Comparison of ENCODE assay signal across 8 cellular contexts in the genomic region with DNA sequence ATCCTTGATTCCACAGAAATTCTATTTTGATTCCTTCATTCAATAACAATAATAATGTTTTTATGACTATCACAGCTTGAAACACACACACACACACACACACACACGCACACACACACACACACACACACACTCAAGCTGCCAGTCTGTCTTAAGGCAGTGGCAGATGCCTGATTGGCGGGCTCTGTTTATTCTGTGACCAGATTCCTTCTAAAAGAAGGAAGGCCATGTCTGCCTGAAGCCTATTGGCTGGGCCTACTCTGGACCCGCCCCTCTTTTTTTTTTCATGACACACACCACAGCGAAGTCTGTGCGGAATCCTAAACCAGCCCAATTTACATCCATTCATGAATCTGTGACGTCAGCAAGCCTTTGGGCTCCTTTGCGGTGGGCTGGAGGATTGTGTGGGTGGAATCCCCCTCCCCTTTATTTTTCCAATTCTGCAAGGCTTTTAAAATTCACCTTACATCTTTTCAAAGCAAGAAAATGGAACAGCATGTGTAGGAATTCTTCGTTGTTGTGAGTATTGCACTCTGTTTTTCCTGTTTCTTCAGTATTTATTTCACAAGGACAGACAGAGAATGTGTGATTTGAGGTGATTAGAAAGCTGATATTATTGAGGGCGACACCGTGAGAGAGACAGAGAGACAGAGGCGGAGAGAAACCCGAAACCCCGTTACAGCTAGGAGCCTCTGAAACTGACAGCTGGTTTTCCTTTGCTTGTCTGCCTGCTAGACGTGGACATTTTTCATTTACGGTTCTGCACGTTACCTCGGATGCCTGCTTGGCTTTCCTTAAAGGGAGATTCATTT. TPM values are rescaled to one million over a fixed set of nuclear protein-coding genes. Genes with fewer than 3 reads are reported as not detected.
DNase-seq lines count a peak whose midpoint lies in the region; ATAC-seq and TF ChIP-seq lines count a peak whose summit lies in the region.

Gene MAP3K13, plus strand, starts transcription at position 287 of the 812 bp plus-strand sequence. CDS start 65,446 bp downstream, outside the sequence.

- peak within 1 kb of the TSS; percentile 36 to 99 (median 76) for H3K4me3 ChIP-seq in dorsolateral prefrontal cortex

- TF ChIP-seq CTCF in GM13977 (IDR thresholded peaks at IDR 0.05; ENCODE audit: extremely low read depth, insufficient read depth, missing control alignments) (no peak), dorsolateral prefrontal cortex (IDR thresholded peaks at IDR 0.05 in 54 of 56, conservative IDR thresholded peaks at IDR 0.05 in 2 of 56; ENCODE audit: low read depth in 1 of 56, partially characterized antibody in 56 of 56) (peak in 4 of 56 donors; percentile 3 to 22 (median 12))

- intact Hi-C loops in dorsolateral prefrontal cortex (cut with DNase I) = loop anchor here (5.0 to 10.0 kb wide), 5 partner anchors 34 to 222 kb away; partner anchors contain the start of genes SENP2 (in 2 of the 2), TMEM41A (in 2 of the 2) and LIPH (in 1 of the 2)

- peak within 1 kb of the TSS; percentile 89 for H3K4me3 Mint-ChIP-seq in T-helper 17 cell

- H3K4me1 Mint-ChIP-seq in T-helper 17 cell = peaks cover 12% of the 10 kb centered on the region

- peak; percentile 93 for DNase-seq in A172 (ENCODE audit: low spot score)
- DNase-seq in GM13977 (ENCODE audit: low spot score) = peak; percentile 82
- DNase-seq in NCI-H1417 treated with DMSO at 0.1 percent for 48 hours (lab: John Stamatoyannopoulos, UW) = peak; percentile 83
- peak in 1 of 3 donors; percentile 14 for DNase-seq in T-helper 17 cell
- DNase-seq in dorsolateral prefrontal cortex = peak; percentile 40 to 92 (median 80)
- peak; percentile 94 for DNase-seq in kidney tubule cell (ENCODE audit: low spot score)
- peak; percentile 3 for DNase-seq in stimulated activated CD4-positive, alpha-beta T cell treated with anti-CD3 and anti-CD28 coated beads, Interleukin-12 subunit alpha, Interleukin-12 subunit beta, amount 100 ng/mL, for 4 hours

- peak within 1 kb of the TSS in 53 of 59 donors; percentile 11 to 89 (median 69) for H3K27ac ChIP-seq in dorsolateral prefrontal cortex

- ATAC-seq in HG02852 (IDR thresholded peaks at IDR 0.05; ENCODE audit: unreplicated experiment) (peak; percentile 93), T-helper 17 cell (peak; percentile 95)

- in situ Hi-C loops in GM13977 (cut with MboI; ENCODE audit: low pct_unique_long_range_greater_than_20kb, low sequenced_read_pairs, unreplicated experiment) = no loop called here

- no peaks in the 10 kb centered on the region for H3K27me3 ChIP-seq in dorsolateral prefrontal cortex

- H3K36me3 Mint-ChIP-seq in T-helper 17 cell (ENCODE audit: low read depth) = peaks cover 2% of the 10 kb centered on the region

- peaks cover 58% of the 10 kb centered on the region for H3K27me3 Mint-ChIP-seq in T-helper 17 cell

- peak within 1 kb of the TSS; percentile 68 for H3K27ac Mint-ChIP-seq in T-helper 17 cell

- no peaks in the 10 kb centered on the region for H3K9me3 ChIP-seq in T-helper 17 cell (ENCODE audit: control insufficient read depth, low read length, poor library complexity, severe bottlenecking)

RNA-seq across cellular contexts. Expression of gene MAP3K13, which starts in this region (rescaled TPM):
- 24.6 and 26.4 TPM in 2 replicates for total RNA-seq in A172 (2014; rRNA removed; shearing (Covaris generic))
- 1 to 10 TPM; 6.8 to 8.1 TPM for total RNA-seq in T-helper 17 cell
- total RNA-seq in dorsolateral prefrontal cortex = 10 to 100 TPM; 30.8 to 75.4 (median 54.1) TPM
